In the genomic region with DNA sequence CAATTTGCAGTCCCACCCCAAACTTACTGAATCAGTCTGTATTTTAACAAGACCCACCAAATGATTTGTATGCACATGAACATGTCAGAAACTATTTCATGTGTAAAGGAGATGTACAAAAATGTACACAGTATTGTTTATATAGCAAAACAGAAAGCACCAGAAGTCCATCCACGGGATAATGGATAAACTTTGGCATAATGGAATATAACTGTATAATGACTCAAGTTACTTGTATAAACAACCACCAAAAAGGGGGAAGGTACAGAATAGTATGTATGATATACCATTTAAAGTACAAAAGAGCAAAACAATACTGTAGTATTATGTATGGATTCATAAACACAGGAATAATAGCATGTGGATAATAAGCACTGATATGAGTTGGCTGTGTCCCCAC, we compare ENCODE assay signal across 21 cellular contexts. TPM values are rescaled to one million over a fixed set of nuclear protein-coding genes. Genes with fewer than 3 reads are reported as not detected.
"Had no signal": no experiment of that assay in that cellular context is flagged by ENCODE, and none has a peak within 500 bp of the region (broad histone marks: within the 10 kb centered on the region; RNA-seq: fewer than 3 reads in every experiment).

No MANE protein-coding gene starts in this region.

- H3K27ac Mint-ChIP-seq: immature natural killer cell; memory B cell; mesothelial cell of epicardium; naive thymus-derived CD4-positive, alpha-beta T cell; natural killer cell had no signal

- H3K4me1 Mint-ChIP-seq: mesothelial cell of epicardium, natural killer cell had no signal

- DNase-seq: colonic mucosa; cortex of kidney; dermis blood vessel endothelial cell; dorsolateral prefrontal cortex; effector CD4-positive, alpha-beta T cell; effector memory CD4-positive, alpha-beta T cell; foreskin keratinocyte; heart left ventricle; hypothalamus; immature natural killer cell; left cardiac atrium; left lung; left ventricle myocardium superior; lower lobe of right lung; naive thymus-derived CD4-positive, alpha-beta T cell; natural killer cell had no signal

- H3K36me3 ChIP-seq: colonic mucosa had no signal

- H3K79me2 ChIP-seq: hepatocyte had no signal

- H3K27ac ChIP-seq: colonic mucosa, dorsolateral prefrontal cortex, esophagus muscularis mucosa, foreskin keratinocyte, gastroesophageal sphincter, heart left ventricle, hepatocyte, left lung, lower lobe of right lung had no signal

- H3K9me3 Mint-ChIP-seq: immature natural killer cell, memory B cell, mesothelial cell of epicardium, natural killer cell had no signal

- H3K4me3 Mint-ChIP-seq: immature natural killer cell; memory B cell; mesothelial cell of epicardium; naive thymus-derived CD4-positive, alpha-beta T cell; natural killer cell had no signal

- H3K4me1 ChIP-seq: colonic mucosa had no signal

- ATAC-seq: gastroesophageal sphincter; heart left ventricle; left cardiac atrium; left lung; left ventricle myocardium superior; lower lobe of right lung; naive thymus-derived CD4-positive, alpha-beta T cell; natural killer cell had no signal

- H3K4me3 ChIP-seq: colonic mucosa, dorsolateral prefrontal cortex, esophagus muscularis mucosa, gastroesophageal sphincter, heart left ventricle, hepatocyte, left lung, lower lobe of right lung had no signal

- H3K4me2 ChIP-seq: hepatocyte had no signal

- H3K9me3 ChIP-seq: colonic mucosa, esophagus muscularis mucosa, gastroesophageal sphincter, heart left ventricle, left lung, lower lobe of right lung had no signal

- H3K27me3 ChIP-seq: colonic mucosa, dorsolateral prefrontal cortex, foreskin keratinocyte, heart left ventricle, hepatocyte had no signal

- H2AFZ ChIP-seq: hepatocyte had no signal

RNA-seq across cellular contexts. Expression of gene GPNMB, which starts 42.3 kb away (rescaled TPM):
- total RNA-seq: natural killer cell had no signal
- polyA plus RNA-seq: immature natural killer cell; naive thymus-derived CD4-positive, alpha-beta T cell had no signal
